33 cellular contexts compared by ENCODE assay signal in the genomic region with DNA sequence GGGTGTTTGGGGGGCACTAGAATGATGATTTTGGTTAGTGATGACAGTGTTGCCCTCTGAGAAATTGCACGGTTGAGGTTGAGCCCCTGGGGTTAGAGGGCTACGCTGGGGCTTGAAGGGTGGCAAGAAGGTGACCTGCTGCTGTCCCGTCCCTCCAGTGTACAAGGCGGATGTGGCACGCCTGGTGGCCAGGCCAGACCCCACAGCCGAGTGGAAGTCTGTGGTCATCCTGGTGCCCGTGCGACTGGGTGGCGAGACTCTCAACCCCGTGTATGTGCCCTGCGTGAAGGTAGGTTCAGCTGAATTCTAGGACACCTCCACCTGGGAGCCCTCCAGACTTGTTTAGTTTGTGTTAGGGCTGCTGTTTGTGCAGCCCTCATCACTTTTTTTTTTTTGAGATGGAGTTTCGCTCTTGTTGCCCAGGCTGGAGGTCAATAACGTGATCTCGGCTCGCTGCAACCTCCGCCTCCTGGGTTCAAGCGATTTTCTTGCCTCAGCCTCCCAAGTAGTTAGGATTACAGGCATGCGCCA. TPM values are rescaled to one million over a fixed set of nuclear protein-coding genes. Genes with fewer than 3 reads are reported as not detected.
"Had no signal": no experiment of that assay in that cellular context is flagged by ENCODE, and none has a peak within 500 bp of the region (broad histone marks: within the 10 kb centered on the region; RNA-seq: fewer than 3 reads in every experiment).

No MANE protein-coding gene starts in this region.

- H3K9me3 Mint-ChIP-seq: dendritic cell treated with granulocyte-macrophage colony-stimulating factor and Interleukin-4, amounts not matched to agents 40 ng/mL and 50 ng/mL, for 4 days; endodermal cell; mesothelial cell of epicardium; naive B cell; nephron; stimulated activated effector memory CD8-positive, alpha-beta T cell treated with anti-CD3 and anti-CD28 coated beads, Interleukin-12 subunit alpha, Interleukin-12 subunit beta, amount 100 ng/mL, for 72 hours had no signal

- H3K27me3 Mint-ChIP-seq: dendritic cell treated with granulocyte-macrophage colony-stimulating factor and Interleukin-4, amounts not matched to agents 40 ng/mL and 50 ng/mL, for 4 days; naive B cell had no signal

- H3K27ac Mint-ChIP-seq: dendritic cell treated with granulocyte-macrophage colony-stimulating factor and Interleukin-4, amounts not matched to agents 40 ng/mL and 50 ng/mL, for 4 days; endodermal cell; mesothelial cell of epicardium; naive B cell; nephron had no signal

- H3K27ac ChIP-seq: esophagus squamous epithelium, heart right ventricle, left lung, ovary, psoas muscle, sigmoid colon, stomach, thyroid gland, vagina had no signal

- ATAC-seq: heart right ventricle; left cardiac atrium; left lung; mucosa of descending colon; psoas muscle; right cardiac atrium; stimulated activated effector memory CD8-positive, alpha-beta T cell treated with anti-CD3 and anti-CD28 coated beads, Interleukin-12 subunit alpha, Interleukin-12 subunit beta, amount 100 ng/mL, for 72 hours had no signal

- H3K9me3 ChIP-seq: esophagus squamous epithelium, heart right ventricle, left lung, mucosa of descending colon, ovary, psoas muscle, sigmoid colon, stomach, thyroid gland, vagina had no signal

- H3K36me3 Mint-ChIP-seq: naive B cell had no signal

- H3K36me3 ChIP-seq: ovary had no signal

- H3K4me3 Mint-ChIP-seq: dendritic cell treated with granulocyte-macrophage colony-stimulating factor and Interleukin-4, amounts not matched to agents 40 ng/mL and 50 ng/mL, for 4 days; endodermal cell; mesothelial cell of epicardium; nephron; stimulated activated effector memory CD8-positive, alpha-beta T cell treated with anti-CD3 and anti-CD28 coated beads, Interleukin-12 subunit alpha, Interleukin-12 subunit beta, amount 100 ng/mL, for 72 hours had no signal

- H3K4me1 Mint-ChIP-seq: endodermal cell had no signal

- H3K4me3 ChIP-seq: esophagus squamous epithelium, heart right ventricle, left lung, mucosa of descending colon, ovary, psoas muscle, sigmoid colon, stomach, thyroid gland, vagina had no signal

- H3K27me3 ChIP-seq: esophagus squamous epithelium, heart right ventricle, left lung, ovary, sigmoid colon, stomach, thyroid gland, vagina had no signal

- DNase-seq: effector CD8-positive, alpha-beta T cell; endodermal cell; erythroblast; esophagus squamous epithelium; foreskin melanocyte; glutamatergic neuron; heart right ventricle; hippocampal formation; left cardiac atrium; left lung; mesenchymal stem cell; mucosa of descending colon; naive B cell; occipital lobe; ovary; psoas muscle; sigmoid colon; stimulated activated CD4-positive, alpha-beta T cell treated with anti-CD3 and anti-CD28 coated beads, Interleukin-2, amount 100 ng/mL, for 24 hours; stimulated activated CD4-positive, alpha-beta T cell treated with anti-CD3 and anti-CD28 coated beads, Interleukin-4, amount 100 ng/mL, for 24 hours; stimulated activated naive CD4-positive, alpha-beta T cell treated with Interleukin-2 at 50 U/mL for 16 hours; stomach; thyroid gland; trophoblast cell had no signal

RNA-seq across cellular contexts. Expression of gene S1PR5, which starts 31.6 kb away (rescaled TPM):
- total RNA-seq: endothelial cell of umbilical vein, renal cortical epithelial cell, sigmoid colon had no signal
- polyA plus RNA-seq: endothelial cell of umbilical vein had no signal

RNA-seq across cellular contexts. Expression of gene AP1M2, which starts 38.3 kb away (rescaled TPM):
- total RNA-seq: endothelial cell of umbilical vein, heart right ventricle, lung microvascular endothelial cell, occipital lobe, psoas muscle, right cardiac atrium, temporal lobe had no signal
- polyA plus RNA-seq: heart right ventricle had no signal
